In genomic region chr1:6584126-6585080, GRCh38 we compare ENCODE assay signal across 17 cellular contexts. TPM values are rescaled to one million over a fixed set of nuclear protein-coding genes. Genes with fewer than 3 reads are reported as not detected.
DNase-seq lines count a peak whose midpoint lies in the region; TF ChIP-seq lines count a peak whose summit lies in the region.
"Had no signal": no experiment of that assay in that cellular context is flagged by ENCODE, and none has a peak within 500 bp of the region (broad histone marks: within the 10 kb centered on the region; RNA-seq: fewer than 3 reads in every experiment).

No MANE protein-coding gene starts in this region.

- H3K27me3 Mint-ChIP-seq in nephron progenitor cell (ENCODE audit: low read depth, poor library complexity), result no peaks in the 10 kb centered on the region
- H3K27me3 Mint-ChIP-seq: activated B cell treated with CpG ODN at 0.5 μM for 24 hours had no signal

- no peak for TF ChIP-seq POLR2A in breast epithelium (IDR thresholded peaks at IDR 0.05)

- TF ChIP-seq CTCF in BJ (IDR thresholded peaks at IDR 0.05; ENCODE audit: insufficient read depth, low read depth, low read length) (peak; percentile 11; the same call in 1 of the 2 replicates), HFF-Myc (IDR thresholded peaks at IDR 0.05; ENCODE audit: low read depth, low read length, missing control alignments) (peak; percentile 12), breast epithelium (IDR thresholded peaks at IDR 0.05) (peak in 2 of 3 donors; percentile 28 to 30), nephron progenitor cell (IDR thresholded peaks at IDR 0.05) (no peak)

- H3K27ac Mint-ChIP-seq in nephron progenitor cell, result peak overlapping the region; percentile 35
- H3K27ac Mint-ChIP-seq: activated B cell treated with CpG ODN at 0.5 μM for 24 hours; activated T-cell treated with anti-CD3 and anti-CD28 coated beads, Interleukin-2, amount 50 U/mL, for 72 hours had no signal

- DNase-seq in BJ (ENCODE audit: low read depth) (no peak), HFF-Myc (ENCODE audit: extremely low read depth, low read depth) (no peak), breast epithelium (ENCODE audit: low spot score in 2 of 2) (no peak), nephron progenitor cell (no peak), GF-D8 (lab: John Stamatoyannopoulos, UW) (no peak), H4 (ENCODE audit: low spot score) (no peak), NCI-H2227 (lab: John Stamatoyannopoulos, UW; ENCODE audit: unreplicated experiment) (no peak)
- DNase-seq in central memory CD4-positive, alpha-beta T cell, result no peak
- DNase-seq: activated B cell treated with CpG ODN at 0.5 μM for 24 hours; activated T-cell treated with anti-CD3 and anti-CD28 coated beads, Interleukin-2, amount 50 U/mL, for 72 hours; kidney glomerular epithelial cell; SIG-M5; stimulated activated CD4-positive, alpha-beta T cell treated with anti-CD3 and anti-CD28 coated beads, Interleukin-15, amount 100 ng/mL, for 24 hours; stimulated activated CD8-positive, alpha-beta memory T cell treated with anti-CD3 and anti-CD28 coated beads, Interleukin-4, amount 100 ng/mL, for 48 hours had no signal

- H3K4me3 ChIP-seq in BJ (ENCODE audit: low read depth, low read length), result no peak overlapping the region
- no peak overlapping the region for H3K4me3 ChIP-seq in HFF-Myc (replicated peaks; ENCODE audit: low read depth, low read length)
- no peak overlapping the region for H3K4me3 ChIP-seq in breast epithelium
- H3K4me3 ChIP-seq: cardiac muscle cell had no signal

- H3K36me3 ChIP-seq in BJ (ENCODE audit: control insufficient read depth, insufficient read depth, low read length), result peaks cover 18% of the 10 kb centered on the region
- H3K36me3 ChIP-seq in breast epithelium, result no peaks in the 10 kb centered on the region

- intact Hi-C loops in breast epithelium (cut with DNase I; ENCODE audit: low total_unique reads), result no loop called here

- H3K27me3 ChIP-seq in BJ (ENCODE audit: control insufficient read depth, insufficient read depth, low read length) (no peaks in the 10 kb centered on the region), breast epithelium (no peaks in the 10 kb centered on the region)
- H3K27me3 ChIP-seq: cardiac muscle cell had no signal

- no peaks in the 10 kb centered on the region for H3K36me3 Mint-ChIP-seq in nephron progenitor cell (ENCODE audit: low read depth)

- CTCF ChIA-PET in BJ (lab: Yijun Ruan, JAX), result interaction anchor here (0.6 kb wide), 1 partner anchor 37 kb away, joined by 3 read pairs; no protein-coding TSS in a partner anchor

- H3K4me1 ChIP-seq in breast epithelium, result peaks cover 6 to 16% of the 10 kb centered on the region in 2 donors

- no peak overlapping the region for H3K4me3 Mint-ChIP-seq in nephron progenitor cell
- H3K4me3 Mint-ChIP-seq: activated B cell treated with CpG ODN at 0.5 μM for 24 hours; activated T-cell treated with anti-CD3 and anti-CD28 coated beads, Interleukin-2, amount 50 U/mL, for 72 hours; CD14-positive monocyte had no signal

- POLR2A ChIA-PET in BJ (lab: Charles Lee), result interaction anchor here (0.6 kb wide), 1 partner anchor 42 kb away, joined by 5 read pairs; no protein-coding TSS in a partner anchor

- peaks cover 41% of the 10 kb centered on the region for H3K4me1 Mint-ChIP-seq in nephron progenitor cell

- H3K9me3 ChIP-seq in breast epithelium, result no peaks in the 10 kb centered on the region

- H3K27ac ChIP-seq in breast epithelium, result no peak overlapping the region

- no peaks in the 10 kb centered on the region for H3K9me3 Mint-ChIP-seq in nephron progenitor cell
- H3K9me3 Mint-ChIP-seq: activated B cell treated with CpG ODN at 0.5 μM for 24 hours; activated T-cell treated with anti-CD3 and anti-CD28 coated beads, Interleukin-2, amount 50 U/mL, for 72 hours; CD14-positive monocyte had no signal

RNA-seq across cellular contexts. Expression of gene ZBTB48, which starts 4.6 kb away (rescaled TPM):
- 7.8 and 14.0 TPM in 2 replicates for polyA plus RNA-seq in BJ (2011; rRNA removed)
- 16.3 and 26.4 TPM in 2 replicates for polyA minus RNA-seq in BJ (2011; rRNA and poly(A)+ RNA removed)
- total RNA-seq in breast epithelium, result 10 to 100 TPM; 19.3 to 19.6 (median 19.4) TPM
- total RNA-seq in H4 (2014; rRNA removed; shearing (Covaris generic)), result 6.3 and 8.8 TPM in 2 replicates

RNA-seq across cellular contexts. Expression of gene KLHL21, which starts 18.3 kb away (rescaled TPM):
- polyA plus RNA-seq in BJ (2011; rRNA removed), result 8.5 and 19.2 TPM in 2 replicates
- 12.9 and 13.2 TPM in 2 replicates for polyA minus RNA-seq in BJ (2011; rRNA and poly(A)+ RNA removed)
- 10 to 100 TPM; 45.2 to 61.3 (median 58.1) TPM for total RNA-seq in breast epithelium
- total RNA-seq in H4 (2014; rRNA removed; shearing (Covaris generic)), result 8.4 and 11.4 TPM in 2 replicates

RNA-seq across cellular contexts. Expression of gene PHF13, which starts 29.1 kb away (rescaled TPM):
- polyA plus RNA-seq in BJ (2011; rRNA removed), result 7.9 and 9.4 TPM in 2 replicates
- polyA minus RNA-seq in BJ (2011; rRNA and poly(A)+ RNA removed), result 6.5 and 10.2 TPM in 2 replicates
- total RNA-seq in breast epithelium, result 10 to 100 TPM; 10.9 to 18.3 (median 14.4) TPM
- total RNA-seq in H4 (2014; rRNA removed; shearing (Covaris generic)), result 7.6 and 7.8 TPM in 2 replicates

RNA-seq across cellular contexts. Expression of gene TAS1R1, which starts 29.3 kb away (rescaled TPM):
- polyA plus RNA-seq in BJ (2011; rRNA removed), result 0.16 and 0.25 TPM in 2 replicates
- polyA minus RNA-seq in BJ (2011; rRNA and poly(A)+ RNA removed), result 0.26 and 0.66 TPM in 2 replicates
- total RNA-seq in breast epithelium, result under 1 TPM in 1 of 3 donors, not detected in 2; 0.16 TPM
- not detected in 2 replicates for total RNA-seq in H4 (2014; rRNA removed; shearing (Covaris generic))
- total RNA-seq: activated B cell treated with CpG ODN at 0.5 μM for 24 hours; activated T-cell treated with anti-CD3 and anti-CD28 coated beads, Interleukin-2, amount 50 U/mL, for 72 hours; cardiac muscle cell; NCI-H460 had no signal
- polyA plus RNA-seq: CD14-positive monocyte had no signal

RNA-seq across cellular contexts. Expression of gene NOL9, which starts 30.1 kb away (rescaled TPM):
- 9.5 and 15.1 TPM in 2 replicates for polyA plus RNA-seq in BJ (2011; rRNA removed)
- polyA minus RNA-seq in BJ (2011; rRNA and poly(A)+ RNA removed), result 20.6 and 22.5 TPM in 2 replicates
- total RNA-seq in breast epithelium, result 10 to 100 TPM; 14.7 to 29.6 (median 25.2) TPM
- 12.0 and 14.9 TPM in 2 replicates for total RNA-seq in H4 (2014; rRNA removed; shearing (Covaris generic))
